8 cellular contexts compared by ENCODE assay signal in the genomic region with DNA sequence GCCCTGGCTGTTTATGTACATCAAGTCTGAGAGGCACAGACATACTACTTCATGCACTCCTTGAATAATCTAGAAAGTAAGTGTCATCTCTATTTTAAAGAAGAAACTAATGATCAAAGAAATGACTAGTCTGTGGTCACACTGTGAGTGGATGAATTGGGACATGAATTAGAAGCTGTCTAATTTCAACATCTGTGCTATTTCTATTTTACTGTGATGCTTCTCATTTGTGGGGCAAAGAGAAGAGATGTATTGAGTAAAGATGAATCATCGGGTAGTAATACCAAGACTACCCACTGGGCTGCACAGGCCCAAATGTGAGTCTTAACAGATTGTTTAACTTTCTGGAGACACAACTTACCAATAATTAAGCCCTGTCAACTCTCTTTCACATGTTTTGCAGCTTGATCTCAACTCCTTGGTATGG. TPM values are rescaled to one million over a fixed set of nuclear protein-coding genes. Genes with fewer than 3 reads are reported as not detected.
DNase-seq lines count a peak whose midpoint lies in the region; ATAC-seq and TF ChIP-seq lines count a peak whose summit lies in the region.

No MANE protein-coding gene starts in this region.

- WGBS in esophagus muscularis mucosa, result 89% methylated on average over 1 of the region's 1 CpG
- 89% methylated on average over 1 of the region's 1 CpG for WGBS in prostate gland

- no peaks in the 10 kb centered on the region for H3K36me3 ChIP-seq in CD4-positive, CD25-positive, alpha-beta regulatory T cell (ENCODE audit: control insufficient read depth, insufficient read depth, low read length)
- H3K36me3 ChIP-seq in WERI-Rb-1 (peaks cover 47% of the 10 kb centered on the region), esophagus muscularis mucosa (peaks cover 5 to 80% (median 38%) of the 10 kb centered on the region in 4 donors), prostate gland (no peaks in the 10 kb centered on the region)

- H3K27ac ChIP-seq in CD4-positive, CD25-positive, alpha-beta regulatory T cell (ENCODE audit: insufficient read depth, low read length, poor library complexity, severe bottlenecking), result no peak overlapping the region
- no peak overlapping the region for H3K27ac ChIP-seq in WERI-Rb-1
- no peak overlapping the region for H3K27ac ChIP-seq in esophagus muscularis mucosa (replicated peaks in 1 of 4)
- no peak overlapping the region for H3K27ac ChIP-seq in prostate gland

- H3K36me3 Mint-ChIP-seq in CD4-positive, CD25-positive, alpha-beta regulatory T cell, result peaks cover 15% of the 10 kb centered on the region

- TF ChIP-seq CTCF in WERI-Rb-1 (IDR thresholded peaks at IDR 0.05; ENCODE audit: low read depth, low read length), result 0 out of 2 replicates have a peak, but pooled peaks have one; percentile 5
- no peak for TF ChIP-seq CTCF in esophagus muscularis mucosa (IDR thresholded peaks at IDR 0.05)
- TF ChIP-seq CTCF in prostate gland (IDR thresholded peaks at IDR 0.05), result no peak

- peak; percentile 31 to 56 for ATAC-seq in CD4-positive, CD25-positive, alpha-beta regulatory T cell (ENCODE audit: low read depth in 2 of 2)
- peak; percentile 88 for ATAC-seq in HG03108 (IDR thresholded peaks at IDR 0.05; ENCODE audit: unreplicated experiment)

- DNase-seq in CD4-positive, CD25-positive, alpha-beta regulatory T cell, result peak in 1 of 3 donors; percentile 44
- DNase-seq in GM19238 (ENCODE audit: insufficient read length, low spot score), result peak; percentile 6
- no peak for DNase-seq in WERI-Rb-1
- DNase-seq in non-pigmented ciliary epithelial cell (ENCODE audit: low read depth), result peak; percentile 10
- no peak for DNase-seq in NCI-H1092 (lab: John Stamatoyannopoulos, UW)
- no peak for DNase-seq in esophagus muscularis mucosa (ENCODE audit: extremely low spot score)
- DNase-seq in prostate gland (ENCODE audit: low spot score), result no peak

- no peaks in the 10 kb centered on the region for H3K9me3 Mint-ChIP-seq in CD4-positive, CD25-positive, alpha-beta regulatory T cell

- TF ChIP-seq EP300 in esophagus muscularis mucosa (IDR thresholded peaks at IDR 0.05), result no peak

- no peaks in the 10 kb centered on the region for H3K4me1 ChIP-seq in CD4-positive, CD25-positive, alpha-beta regulatory T cell (ENCODE audit: control insufficient read depth, insufficient read depth, low read length, poor library complexity, severe bottlenecking)
- H3K4me1 ChIP-seq in esophagus muscularis mucosa (no peaks in the 10 kb centered on the region), prostate gland (replicated peaks) (no peaks in the 10 kb centered on the region)

- TF ChIP-seq POLR2A in esophagus muscularis mucosa (IDR thresholded peaks at IDR 0.05; ENCODE audit: low read depth) (no peak), prostate gland (IDR thresholded peaks at IDR 0.05) (no peak)

- H3K4me1 Mint-ChIP-seq in CD4-positive, CD25-positive, alpha-beta regulatory T cell, result peaks cover 0 to 9% (median 6%) of the 10 kb centered on the region in 4 donors

- H3K27me3 ChIP-seq in CD4-positive, CD25-positive, alpha-beta regulatory T cell (ENCODE audit: control insufficient read depth, insufficient read depth, low read length), result no peaks in the 10 kb centered on the region
- H3K27me3 ChIP-seq in WERI-Rb-1 (ENCODE audit: insufficient read depth, low read depth, severe bottlenecking) (no peaks in the 10 kb centered on the region), esophagus muscularis mucosa (no peaks in the 10 kb centered on the region), prostate gland (replicated peaks; ENCODE audit: insufficient read depth) (no peaks in the 10 kb centered on the region)

- H3K4me3 Mint-ChIP-seq in CD4-positive, CD25-positive, alpha-beta regulatory T cell, result no peak overlapping the region

- no peak overlapping the region for H3K4me3 ChIP-seq in CD4-positive, CD25-positive, alpha-beta regulatory T cell (ENCODE audit: low read depth, low read length)
- H3K4me3 ChIP-seq in WERI-Rb-1 (ENCODE audit: low read depth, low read length), result no peak overlapping the region
- no peak overlapping the region for H3K4me3 ChIP-seq in esophagus muscularis mucosa
- H3K4me3 ChIP-seq in prostate gland, result no peak overlapping the region

- H3K9me3 ChIP-seq in CD4-positive, CD25-positive, alpha-beta regulatory T cell (ENCODE audit: control insufficient read depth in 2 of 2, low read length in 2 of 2), result no peaks in the 10 kb centered on the region
- H3K9me3 ChIP-seq in WERI-Rb-1 (ENCODE audit: severe bottlenecking) (no peaks in the 10 kb centered on the region), esophagus muscularis mucosa (no peaks in the 10 kb centered on the region), prostate gland (no peaks in the 10 kb centered on the region)

- H3K27ac Mint-ChIP-seq in CD4-positive, CD25-positive, alpha-beta regulatory T cell, result no peak overlapping the region

- intact Hi-C loops in esophagus muscularis mucosa (cut with DNase I), result no loop called here
- intact Hi-C loops in prostate gland (cut with DNase I), result no loop called here

- no peaks in the 10 kb centered on the region for H3K27me3 Mint-ChIP-seq in CD4-positive, CD25-positive, alpha-beta regulatory T cell

RNA-seq across cellular contexts. Expression of a gene that starts 42.4 kb away (rescaled TPM):
- 21.3 TPM for total RNA-seq in CD4-positive, CD25-positive, alpha-beta regulatory T cell
- 10 to 100 TPM; 13.8 to 16.1 (median 15.1) TPM for polyA plus RNA-seq in CD4-positive, CD25-positive, alpha-beta regulatory T cell
- total RNA-seq in esophagus muscularis mucosa (10 to 100 TPM; 16.1 to 22.6 (median 21.0) TPM), prostate gland (10 to 100 TPM; 23.9 to 25.7 TPM)

Comparison
In these comparisons a context has a peak if more than half of its experiments do, and no peak if none do; other contexts are left out.
1. DNase-seq: peak in GM19238 (single experiment) and non-pigmented ciliary epithelial cell (single experiment); none in WERI-Rb-1 (single experiment), NCI-H1092 (single experiment), esophagus muscularis mucosa (single experiment) and prostate gland (single experiment).